ENCODE assay signal across 14 cellular contexts in genomic region chr5:96253140-96253539, GRCh38.
"Had no signal": no experiment of that assay in that cellular context is flagged by ENCODE, and none has a peak within 500 bp of the region (broad histone marks: within the 10 kb centered on the region; RNA-seq: fewer than 3 reads in every experiment).

No MANE protein-coding gene starts in this region.

- H3K9me3 Mint-ChIP-seq: activated T-cell treated with anti-CD3 and anti-CD28 coated beads, Interleukin-2, amount 50 U/mL, for 4 hours had no signal

- FAIRE-seq: urothelium cell line had no signal

- H3K4me3 Mint-ChIP-seq: activated T-cell treated with anti-CD3 and anti-CD28 coated beads, Interleukin-2, amount 50 U/mL, for 4 hours had no signal

- H3K27me3 ChIP-seq: esophagus squamous epithelium, thyroid gland had no signal

- H3K27ac ChIP-seq: thyroid gland had no signal

- H3K9me3 ChIP-seq: esophagus squamous epithelium, thyroid gland had no signal

- H3K36me3 ChIP-seq: esophagus squamous epithelium, thyroid gland had no signal

- H3K27me3 Mint-ChIP-seq: progenitor cell of endocrine pancreas had no signal

- ATAC-seq: activated T-cell treated with anti-CD3 and anti-CD28 coated beads, Interleukin-2, amount 50 U/mL, for 4 hours had no signal

- H3K27ac Mint-ChIP-seq: progenitor cell of endocrine pancreas had no signal

- DNase-seq: activated CD4-positive, alpha-beta T cell treated with anti-CD3 and anti-CD28 coated beads, Interleukin-2, amount 50 U/mL, for 1 hour; activated CD8-positive, alpha-beta memory T cell treated with anti-CD3 and anti-CD28 coated beads, Interleukin-2, amount 50 U/mL, for 4 hours; activated naive CD4-positive, alpha-beta T cell treated with anti-CD3 and anti-CD28 coated beads, Interleukin-2, amount 50 U/mL, for 16 hours; activated T-cell treated with anti-CD3 and anti-CD28 coated beads, Interleukin-2, amount 50 U/mL, for 4 hours; aorta; cortex of kidney; esophagus squamous epithelium; occipital lobe; stimulated activated CD4-positive, alpha-beta T cell treated with anti-CD3 and anti-CD28 coated beads, Interleukin-2, amount 100 ng/mL, for 24 hours; stimulated activated naive CD4-positive, alpha-beta T cell treated with Interleukin-2 at 50 U/mL for 16 hours; T1000; thyroid gland had no signal

- H3K4me3 ChIP-seq: esophagus squamous epithelium, thyroid gland had no signal
